In genomic region chr15:22799902-22800301, GRCh38 we compare ENCODE assay signal across 2 cellular contexts.
A peak's percentile ranks its signal among the peaks of the same experiment; 100 is the strongest.
TF ChIP-seq lines count a peak whose summit lies in the region.

No MANE protein-coding gene starts in this region.

TF ChIP-seq in GM12891, 5 proteins besides CTCF, POLR2A, EP300 and RAD21:
- TF ChIP-seq POU2F2 (IDR thresholded peaks at IDR 0.05; ENCODE audit: low read depth, low read length) (no peak), PAX5 (IDR thresholded peaks at IDR 0.05; ENCODE audit: insufficient read depth, low read length, severe bottlenecking) (no peak)

TF ChIP-seq in GM12878, 131 proteins besides CTCF, POLR2A, EP300 and RAD21:
- TF ChIP-seq ZNF384 (IDR thresholded peaks at IDR 0.05; ENCODE audit: borderline replicate concordance, low read depth, low read length) = peak; percentile 12; the same call in 1 of the 2 replicates
- TF ChIP-seq ZNF622 (IDR thresholded peaks at IDR 0.05) = no peak
- no peak for TF ChIP-seq SRF (IDR thresholded peaks at IDR 0.05; ENCODE audit: low read depth in 2 of 2, low read length in 2 of 2)
- TF ChIP-seq ETV6 (conservative IDR thresholded peaks at IDR 0.05 in 1 of 2, IDR thresholded peaks at IDR 0.05 in 1 of 2; ENCODE audit: borderline replicate concordance in 1 of 2, low read depth in 1 of 2) = no peak
- no peak for TF ChIP-seq YY1 (IDR thresholded peaks at IDR 0.05; ENCODE audit: low read depth, low read length)
